1 cellular context compared by ENCODE assay signal in genomic region chr19:58498316-58499020, GRCh38.
TF ChIP-seq lines count a peak whose summit lies in the region.

No MANE protein-coding gene starts in this region.

TF ChIP-seq in endothelial cell of umbilical vein, 7 proteins besides CTCF, POLR2A, EP300 and RAD21 (continued from another document):
- TF ChIP-seq, protein P1, sequence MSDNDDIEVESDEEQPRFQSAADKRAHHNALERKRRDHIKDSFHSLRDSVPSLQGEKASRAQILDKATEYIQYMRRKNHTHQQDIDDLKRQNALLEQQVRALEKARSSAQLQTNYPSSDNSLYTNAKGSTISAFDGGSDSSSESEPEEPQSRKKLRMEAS (IDR thresholded peaks at IDR 0.05; ENCODE audit: insufficient read depth, insufficient read length), result no peak
- TF ChIP-seq GATA2 (IDR thresholded peaks at IDR 0.05; ENCODE audit: insufficient read depth, insufficient read length, low read depth, low read length), result no peak
- TF ChIP-seq EZH2 (IDR thresholded peaks at IDR 0.05; ENCODE audit: borderline replicate concordance, low read depth, low read length, severe bottlenecking), result no peak
- no peak for TF ChIP-seq MYC (IDR thresholded peaks at IDR 0.05; ENCODE audit: low read depth, low read length)
TF ChIP-seq in endothelial cell of umbilical vein: peak in this region for 0.
